Comparison of ENCODE assay signal across 8 cellular contexts in genomic region chr18:49561377-49562193, GRCh38. TPM values are rescaled to one million over a fixed set of nuclear protein-coding genes. Genes with fewer than 3 reads are reported as not detected.
A peak's percentile ranks its signal among the peaks of the same experiment; 100 is the strongest.
DNase-seq lines count a peak whose midpoint lies in the region; ATAC-seq and TF ChIP-seq lines count a peak whose summit lies in the region.

Gene LIPG (plus strand): TSS chr18:49562057. CDS start chr18:49562309, 252 bp downstream.

- TF ChIP-seq CTCF in gastroesophageal sphincter (IDR thresholded peaks at IDR 0.05), result no peak
- TF ChIP-seq CTCF in omental fat pad (IDR thresholded peaks at IDR 0.05), result no peak

- no peak for TF ChIP-seq EP300 in gastroesophageal sphincter (IDR thresholded peaks at IDR 0.05)

- no peaks in the 10 kb centered on the region for H3K36me3 ChIP-seq in gastroesophageal sphincter
- H3K36me3 ChIP-seq in aorta (ENCODE audit: control insufficient read depth in 1 of 2, insufficient read depth in 2 of 2, low read length in 1 of 2), result no peaks in the 10 kb centered on the region

- peak within 1 kb of the TSS; percentile 73 for H3K4me3 Mint-ChIP-seq in activated T-helper 17 cell treated with anti-CD3 and anti-CD28 coated beads, Interleukin-2, amount 50 U/mL, for 72 hours

- H3K4me1 ChIP-seq in gastroesophageal sphincter, result peaks cover 0 to 33% (median 24%) of the 10 kb centered on the region in 3 donors
- no peaks in the 10 kb centered on the region for H3K4me1 ChIP-seq in aorta (ENCODE audit: control insufficient read depth in 1 of 2, insufficient read depth in 2 of 2, low read length in 2 of 2)

- peaks cover 54% of the 10 kb centered on the region for H3K27me3 Mint-ChIP-seq in activated T-helper 17 cell treated with anti-CD3 and anti-CD28 coated beads, Interleukin-2, amount 50 U/mL, for 72 hours

- H3K27ac ChIP-seq in gastroesophageal sphincter (no peak within 1 kb of the TSS), aorta (ENCODE audit: low read depth in 1 of 2, low read length in 2 of 2) (no peak within 1 kb of the TSS)

- H3K27me3 ChIP-seq in gastroesophageal sphincter (peaks cover 79% of the 10 kb centered on the region), aorta (ENCODE audit: control insufficient read depth in 1 of 2, insufficient read depth in 2 of 2, low read length in 1 of 2) (no peaks in the 10 kb centered on the region)

- DNase-seq in NCI-H2081 (lab: John Stamatoyannopoulos, UW) (peak; percentile 4 to 25), NCI-H2081 treated with DMSO at 0.1 percent for 48 hours (lab: John Stamatoyannopoulos, UW) (no peak), NCI-H526 treated with DMSO at 0.1 percent for 48 hours (lab: John Stamatoyannopoulos, UW) (peak; percentile 71), omental fat pad (ENCODE audit: low spot score) (no peak), aorta (peak in 1 of 2 donors; percentile 47)

- H3K9me3 Mint-ChIP-seq in activated T-helper 17 cell treated with anti-CD3 and anti-CD28 coated beads, Interleukin-2, amount 50 U/mL, for 72 hours, result no peaks in the 10 kb centered on the region

- H3K9me3 ChIP-seq in gastroesophageal sphincter, result no peaks in the 10 kb centered on the region
- no peaks in the 10 kb centered on the region for H3K9me3 ChIP-seq in aorta (ENCODE audit: control insufficient read depth, low read length)

- H3K36me3 Mint-ChIP-seq in activated T-helper 17 cell treated with anti-CD3 and anti-CD28 coated beads, Interleukin-2, amount 50 U/mL, for 72 hours (ENCODE audit: low read depth), result peaks cover 5% of the 10 kb centered on the region

- intact Hi-C loops in aorta (cut with DNase I), result loop anchor here in 1 of 2 donors (5.0 kb wide), 1 partner anchor 296 kb away; no protein-coding TSS in a partner anchor

- TF ChIP-seq POLR2A in gastroesophageal sphincter (IDR thresholded peaks at IDR 0.05), result no peak

- H3K4me3 ChIP-seq in gastroesophageal sphincter (peak within 1 kb of the TSS in 1 of 2 donors; percentile 46), aorta (ENCODE audit: low read length in 2 of 2) (peak within 1 kb of the TSS; percentile 12 to 40)

- no peaks in the 10 kb centered on the region for H3K4me1 Mint-ChIP-seq in activated T-helper 17 cell treated with anti-CD3 and anti-CD28 coated beads, Interleukin-2, amount 50 U/mL, for 72 hours

- WGBS in gastroesophageal sphincter (ENCODE audit: low coverage in 1 of 2), 2 donors, result 0 to 2% methylated on average over 2 to 19 of the region's 59 CpGs
- 1% methylated on average over 59 of the region's 59 CpGs for WGBS in aorta, 2 donors

- H3K27ac Mint-ChIP-seq in activated T-helper 17 cell treated with anti-CD3 and anti-CD28 coated beads, Interleukin-2, amount 50 U/mL, for 72 hours, result no peak within 1 kb of the TSS

- ATAC-seq in HG03108 (IDR thresholded peaks at IDR 0.05; ENCODE audit: unreplicated experiment) (peak; percentile 57), gastroesophageal sphincter (peak; percentile 47), omental fat pad (ENCODE audit: low FRiP score) (peak; percentile 72), aorta (ENCODE audit: low FRiP score) (peak; percentile 43)
- peak; percentile 82 for ATAC-seq in activated T-helper 17 cell treated with anti-CD3 and anti-CD28 coated beads, Interleukin-2, amount 50 U/mL, for 72 hours (replicated peaks)

RNA-seq across cellular contexts. Expression of gene LIPG, which starts in this region (rescaled TPM):
- not detected for total RNA-seq in activated T-helper 17 cell treated with anti-CD3 and anti-CD28 coated beads, Interleukin-2, amount 50 U/mL, for 72 hours
- 10 to 100 TPM in 1 of 4 donors, under 1 TPM in 3; 0.12 to 12.4 (median 0.46) TPM for total RNA-seq in gastroesophageal sphincter
- 10 to 100 TPM in 1 of 4 donors, 1 to 10 TPM in 2, under 1 TPM in 1; 0.94 to 53.2 (median 1.2) TPM for total RNA-seq in omental fat pad
- total RNA-seq in aorta, result 10 to 100 TPM in 1 of 2 donors, 1 to 10 TPM in 1; 9.1 to 23.7 TPM
- polyA plus RNA-seq in aorta, result under 1 TPM; 0.03 to 0.38 TPM

Comparison
In these comparisons a context has a peak if more than half of its experiments do, and no peak if none do; other contexts are left out.
1. DNase-seq: peak in NCI-H2081 (2 of 2) and NCI-H526 treated with DMSO at 0.1 percent for 48 hours (single experiment); none in NCI-H2081 treated with DMSO at 0.1 percent for 48 hours (single experiment) and omental fat pad (single experiment).
2. Peak in ATAC-seq in activated T-helper 17 cell treated with anti-CD3 and anti-CD28 coated beads, Interleukin-2, amount 50 U/mL, for 72 hours; RNA of the gene not detected or under 1 TPM.
3. Peak in every context shown above with its lines, with median percentiles within 50 percentile points of each other: ATAC-seq.